ENCODE assay signal across 34 cellular contexts in genomic region chr10:44557596-44558191, GRCh38.
"Had no signal": no experiment of that assay in that cellular context is flagged by ENCODE, and none has a peak within 500 bp of the region (broad histone marks: within the 10 kb centered on the region; RNA-seq: fewer than 3 reads in every experiment).

No MANE protein-coding gene starts in this region.

- H3K4me2 ChIP-seq: KMS-11, SK-N-SH had no signal

- H3K9me3 Mint-ChIP-seq: activated CD4-positive, alpha-beta memory T cell treated with anti-CD3 and anti-CD28 coated beads, Interleukin-2, amount 10 ng/mL, durations not matched to agents 7 days and 5 days; activated naive CD4-positive, alpha-beta T cell treated with anti-CD3 and anti-CD28 coated beads, Interleukin-2, amount 50 U/mL, for 24 hours; activated naive CD8-positive, alpha-beta T cell treated with anti-CD3 and anti-CD28 coated beads, Interleukin-2, amount 10 ng/mL, durations not matched to agents 7 days and 5 days; activated T-cell treated with anti-CD3 and anti-CD28 coated beads, Interleukin-2, amount 50 U/mL, for 24 hours; activated T-helper 2 cell treated with anti-CD3 and anti-CD28 coated beads, Interferon-gamma antibody, Interleukin-2, Interleukin-4, amounts not matched to agents 10 μg/mL and 5 μg/mL and 100 μg/mL, durations not matched to agents 14 hours and 24 hours and 36 hours; T-helper 1 cell treated with Interleukin-12 subunit alpha and Interleukin-12 subunit beta and Interleukin-4 antibody, amounts not matched to agents 30 μg/mL and 1 μg/mL, for 36 hours had no signal

- H3K9ac ChIP-seq: KMS-11, SK-N-SH had no signal

- H3K27ac Mint-ChIP-seq: activated CD4-positive, alpha-beta memory T cell treated with anti-CD3 and anti-CD28 coated beads, Interleukin-2, amount 10 ng/mL, durations not matched to agents 7 days and 5 days; activated naive CD4-positive, alpha-beta T cell treated with anti-CD3 and anti-CD28 coated beads, Interleukin-2, amount 50 U/mL, for 24 hours; activated naive CD8-positive, alpha-beta T cell treated with anti-CD3 and anti-CD28 coated beads, Interleukin-2, amount 10 ng/mL, durations not matched to agents 7 days and 5 days; activated T-cell treated with anti-CD3 and anti-CD28 coated beads, Interleukin-2, amount 50 U/mL, for 24 hours; activated T-helper 2 cell treated with anti-CD3 and anti-CD28 coated beads, Interferon-gamma antibody, Interleukin-2, Interleukin-4, amounts not matched to agents 10 μg/mL and 5 μg/mL and 100 μg/mL, durations not matched to agents 14 hours and 24 hours and 36 hours; T-helper 1 cell treated with Interleukin-12 subunit alpha and Interleukin-12 subunit beta and Interleukin-4 antibody, amounts not matched to agents 30 μg/mL and 1 μg/mL, for 36 hours had no signal

- H3K27ac ChIP-seq: ascending aorta, breast epithelium, KMS-11, Peyer's patch, SJSA1, WERI-Rb-1 had no signal

- H3K36me3 ChIP-seq: ascending aorta, breast epithelium, Peyer's patch, SJSA1, WERI-Rb-1 had no signal

- H3K36me3 Mint-ChIP-seq: activated naive CD4-positive, alpha-beta T cell treated with anti-CD3 and anti-CD28 coated beads, Interleukin-2, amount 50 U/mL, for 24 hours; activated naive CD8-positive, alpha-beta T cell treated with anti-CD3 and anti-CD28 coated beads, Interleukin-2, amount 10 ng/mL, durations not matched to agents 7 days and 5 days had no signal

- H3K27me3 Mint-ChIP-seq: activated CD4-positive, alpha-beta memory T cell treated with anti-CD3 and anti-CD28 coated beads, Interleukin-2, amount 10 ng/mL, durations not matched to agents 7 days and 5 days; activated naive CD4-positive, alpha-beta T cell treated with anti-CD3 and anti-CD28 coated beads, Interleukin-2, amount 50 U/mL, for 24 hours; activated naive CD8-positive, alpha-beta T cell treated with anti-CD3 and anti-CD28 coated beads, Interleukin-2, amount 10 ng/mL, durations not matched to agents 7 days and 5 days had no signal

- H3K4me3 ChIP-seq: ascending aorta, breast epithelium, Peyer's patch, SJSA1 had no signal

- H3K27me3 ChIP-seq: ascending aorta, breast epithelium, Peyer's patch, SJSA1 had no signal

- H3K9me3 ChIP-seq: ascending aorta, breast epithelium, Peyer's patch, SJSA1, SK-N-SH had no signal

- H3K4me3 Mint-ChIP-seq: activated CD4-positive, alpha-beta memory T cell treated with anti-CD3 and anti-CD28 coated beads, Interleukin-2, amount 10 ng/mL, durations not matched to agents 7 days and 5 days; activated naive CD4-positive, alpha-beta T cell treated with anti-CD3 and anti-CD28 coated beads, Interleukin-2, amount 50 U/mL, for 24 hours; activated naive CD8-positive, alpha-beta T cell treated with anti-CD3 and anti-CD28 coated beads, Interleukin-2, amount 10 ng/mL, durations not matched to agents 7 days and 5 days; activated T-cell treated with anti-CD3 and anti-CD28 coated beads, Interleukin-2, amount 50 U/mL, for 24 hours; T-helper 1 cell treated with Interleukin-12 subunit alpha and Interleukin-12 subunit beta and Interleukin-4 antibody, amounts not matched to agents 30 μg/mL and 1 μg/mL, for 36 hours had no signal

- H3K4me1 Mint-ChIP-seq: activated CD4-positive, alpha-beta memory T cell treated with anti-CD3 and anti-CD28 coated beads, Interleukin-2, amount 10 ng/mL, durations not matched to agents 7 days and 5 days; activated naive CD4-positive, alpha-beta T cell treated with anti-CD3 and anti-CD28 coated beads, Interleukin-2, amount 50 U/mL, for 24 hours; activated naive CD8-positive, alpha-beta T cell treated with anti-CD3 and anti-CD28 coated beads, Interleukin-2, amount 10 ng/mL, durations not matched to agents 7 days and 5 days had no signal

- H3K4me1 ChIP-seq: ascending aorta, breast epithelium, Peyer's patch, SJSA1 had no signal

- DNase-seq: activated CD4-positive, alpha-beta memory T cell treated with anti-CD3 and anti-CD28 coated beads, Interleukin-2, amount 10 ng/mL, durations not matched to agents 7 days and 5 days; activated CD4-positive, alpha-beta T cell treated with anti-CD3 and anti-CD28 coated beads for 1 hour; activated CD4-positive, alpha-beta T cell treated with anti-CD3 and anti-CD28 coated beads for 48 hours; activated CD4-positive, CD25-positive, alpha-beta regulatory T cell; activated gamma-delta T cell; activated naive CD4-positive, alpha-beta T cell treated with Interleukin-2 at 50 U/mL for 16 hours; activated naive CD8-positive, alpha-beta T cell treated with anti-CD3 and anti-CD28 coated beads, Interleukin-2, amount 10 ng/mL, durations not matched to agents 7 days and 5 days; activated T-cell treated with anti-CD3 and anti-CD28 coated beads, Interleukin-2, amount 50 U/mL, for 24 hours; amygdala; MM.1S; MV-4-11; NCI-H1092; NCI-H1436 treated with DMSO at 0.1 percent for 48 hours; NCI-H1694 treated with DMSO at 0.1 percent for 48 hours; NCI-H2029; NCI-H2107; NCI-H2171; NCI-H510A; NCI-H526; NCI-H748 treated with DMSO at 0.1 percent for 48 hours; NK-92 treated with Interleukin-12 subunit alpha and Interleukin-12 subunit beta, amount 100 ng/mL, for 24 hours; PC-3; Peyer's patch; RPMI8226; SHP77 treated with DMSO at 0.1 percent for 48 hours; SK-N-SH; WERI-Rb-1 had no signal
